Comparison of ENCODE assay signal across 37 cellular contexts in genomic region chr2:138497294-138497693, GRCh38.
"Had no signal": no experiment of that assay in that cellular context is flagged by ENCODE, and none has a peak within 500 bp of the region (broad histone marks: within the 10 kb centered on the region; RNA-seq: fewer than 3 reads in every experiment).

No MANE protein-coding gene starts in this region.

- DNase-seq: activated CD4-positive, alpha-beta memory T cell treated with anti-CD3 and anti-CD28 coated beads, Interleukin-2, amount 10 ng/mL, durations not matched to agents 7 days and 5 days; activated CD4-positive, alpha-beta T cell treated with anti-CD3 and anti-CD28 coated beads for 1 hour; activated CD4-positive, alpha-beta T cell treated with anti-CD3 and anti-CD28 coated beads for 36 hours; activated CD4-positive, alpha-beta T cell treated with anti-CD3 and anti-CD28 coated beads for 48 hours; activated CD4-positive, alpha-beta T cell treated with anti-CD3 and anti-CD28 coated beads, Interleukin-2, amount 10 ng/mL, durations not matched to agents 7 days and 5 days; activated CD4-positive, alpha-beta T cell treated with anti-CD3 and anti-CD28 coated beads, Interleukin-2, amount 50 U/mL, for 48 hours; activated CD4-positive, CD25-positive, alpha-beta regulatory T cell; activated CD8-positive, alpha-beta memory T cell treated with anti-CD3 and anti-CD28 coated beads for 24 hours; activated CD8-positive, alpha-beta memory T cell treated with anti-CD3 and anti-CD28 coated beads, Interleukin-2, amount 10 ng/mL, durations not matched to agents 7 days and 5 days; activated CD8-positive, alpha-beta memory T cell treated with anti-CD3 and anti-CD28 coated beads, Interleukin-2, amount 50 U/mL, for 48 hours; activated effector memory CD4-positive, alpha-beta T cell treated with Interleukin-2 at 50 U/mL for 16 hours; activated gamma-delta T cell; activated naive CD4-positive, alpha-beta T cell treated with anti-CD3 and anti-CD28 coated beads, Interleukin-2, amount 10 ng/mL, durations not matched to agents 7 days and 5 days; activated naive CD4-positive, alpha-beta T cell treated with Interleukin-2 at 50 U/mL for 16 hours; activated naive CD8-positive, alpha-beta T cell treated with anti-CD3 and anti-CD28 coated beads, Interleukin-2, amount 10 ng/mL, durations not matched to agents 7 days and 5 days; activated naive CD8-positive, alpha-beta T cell treated with anti-CD3 and anti-CD28 coated beads, Interleukin-2, amount 50 U/mL, for 24 hours; activated T-cell treated with anti-CD3 and anti-CD28 coated beads, Interleukin-2, amount 50 U/mL, for 4 hours; amygdala; anterior cingulate cortex; caudate nucleus; cerebellar nuclear complex; T-helper 1 cell; T-helper 2 cell; T-helper 9 cell had no signal

- H3K36me3 ChIP-seq: ascending aorta, cardiac muscle cell had no signal

- H3K27ac ChIP-seq: ascending aorta, cardiac muscle cell, VCaP had no signal

- H3K9me3 Mint-ChIP-seq: activated CD4-positive, alpha-beta memory T cell treated with anti-CD3 and anti-CD28 coated beads, Interleukin-2, amount 10 ng/mL, durations not matched to agents 7 days and 5 days; activated CD4-positive, alpha-beta T cell treated with anti-CD3 and anti-CD28 coated beads, Interleukin-2, amount 10 ng/mL, durations not matched to agents 7 days and 5 days; activated naive CD4-positive, alpha-beta T cell treated with anti-CD3 and anti-CD28 coated beads, Interleukin-2, amount 10 ng/mL, durations not matched to agents 7 days and 5 days; activated naive CD4-positive, alpha-beta T cell treated with anti-CD3 and anti-CD28 coated beads, Interleukin-2, amount 50 U/mL, for 24 hours; activated naive CD8-positive, alpha-beta T cell treated with anti-CD3 and anti-CD28 coated beads, Interleukin-2, amount 10 ng/mL, durations not matched to agents 7 days and 5 days; activated naive CD8-positive, alpha-beta T cell treated with anti-CD3 and anti-CD28 coated beads, Interleukin-2, amount 50 U/mL, for 24 hours; activated T-cell treated with anti-CD3 and anti-CD28 coated beads, Interleukin-2, amount 50 U/mL, for 4 hours; activated T-helper 2 cell treated with anti-CD3 and anti-CD28 coated beads, Interferon-gamma antibody, Interleukin-2, Interleukin-4, amounts not matched to agents 10 μg/mL and 5 μg/mL and 100 μg/mL, durations not matched to agents 14 hours and 24 hours and 36 hours; brain; central memory CD8-positive, alpha-beta T cell; T-helper 1 cell treated with Interleukin-12 subunit alpha and Interleukin-12 subunit beta and Interleukin-4 antibody, amounts not matched to agents 30 μg/mL and 1 μg/mL, for 36 hours; T-helper 2 cell treated with Interferon-gamma antibody and Interleukin-4, amounts not matched to agents 5 μg/mL and 100 μg/mL, for 36 hours had no signal

- H3K4me3 ChIP-seq: ascending aorta, cardiac muscle cell had no signal

- ATAC-seq: activated CD4-positive, alpha-beta T cell treated with anti-CD3 and anti-CD28 coated beads for 36 hours; activated CD4-positive, CD25-positive, alpha-beta regulatory T cell treated with anti-CD3 and anti-CD28 coated beads, Interleukin-2, amount 50 U/mL, for 24 hours; activated CD8-positive, alpha-beta memory T cell treated with anti-CD3 and anti-CD28 coated beads, Interleukin-2, amount 10 ng/mL, durations not matched to agents 7 days and 5 days; activated naive CD8-positive, alpha-beta T cell treated with anti-CD3 and anti-CD28 coated beads, Interleukin-2, amount 50 U/mL, for 24 hours; activated T-cell treated with anti-CD3 and anti-CD28 coated beads, Interleukin-2, amount 50 U/mL, for 4 hours had no signal

- H3K9me3 ChIP-seq: ascending aorta had no signal

- H3K27me3 Mint-ChIP-seq: activated CD4-positive, alpha-beta memory T cell treated with anti-CD3 and anti-CD28 coated beads, Interleukin-2, amount 10 ng/mL, durations not matched to agents 7 days and 5 days; activated CD4-positive, alpha-beta T cell treated with anti-CD3 and anti-CD28 coated beads for 36 hours; activated CD4-positive, alpha-beta T cell treated with anti-CD3 and anti-CD28 coated beads, Interleukin-2, amount 10 ng/mL, durations not matched to agents 7 days and 5 days; activated CD8-positive, alpha-beta memory T cell treated with anti-CD3 and anti-CD28 coated beads, Interleukin-2, amount 10 ng/mL, durations not matched to agents 7 days and 5 days; activated naive CD4-positive, alpha-beta T cell treated with anti-CD3 and anti-CD28 coated beads, Interleukin-2, amount 50 U/mL, for 24 hours; activated naive CD8-positive, alpha-beta T cell; activated naive CD8-positive, alpha-beta T cell treated with anti-CD3 and anti-CD28 coated beads, Interleukin-2, amount 10 ng/mL, durations not matched to agents 7 days and 5 days; activated naive CD8-positive, alpha-beta T cell treated with anti-CD3 and anti-CD28 coated beads, Interleukin-2, amount 50 U/mL, for 24 hours; central memory CD8-positive, alpha-beta T cell had no signal

- H3K36me3 Mint-ChIP-seq: activated naive CD8-positive, alpha-beta T cell; activated naive CD8-positive, alpha-beta T cell treated with anti-CD3 and anti-CD28 coated beads, Interleukin-2, amount 10 ng/mL, durations not matched to agents 7 days and 5 days; brain had no signal

- H3K27me3 ChIP-seq: ascending aorta, cardiac muscle cell had no signal

- H3K4me3 Mint-ChIP-seq: activated CD4-positive, alpha-beta memory T cell treated with anti-CD3 and anti-CD28 coated beads, Interleukin-2, amount 10 ng/mL, durations not matched to agents 7 days and 5 days; activated CD4-positive, alpha-beta T cell treated with anti-CD3 and anti-CD28 coated beads for 36 hours; activated CD4-positive, alpha-beta T cell treated with anti-CD3 and anti-CD28 coated beads, Interleukin-2, amount 10 ng/mL, durations not matched to agents 7 days and 5 days; activated CD8-positive, alpha-beta memory T cell treated with anti-CD3 and anti-CD28 coated beads, Interleukin-2, amount 10 ng/mL, durations not matched to agents 7 days and 5 days; activated naive CD4-positive, alpha-beta T cell treated with anti-CD3 and anti-CD28 coated beads, Interleukin-2, amount 10 ng/mL, durations not matched to agents 7 days and 5 days; activated naive CD4-positive, alpha-beta T cell treated with anti-CD3 and anti-CD28 coated beads, Interleukin-2, amount 50 U/mL, for 24 hours; activated naive CD8-positive, alpha-beta T cell; activated naive CD8-positive, alpha-beta T cell treated with anti-CD3 and anti-CD28 coated beads, Interleukin-2, amount 10 ng/mL, durations not matched to agents 7 days and 5 days; activated naive CD8-positive, alpha-beta T cell treated with anti-CD3 and anti-CD28 coated beads, Interleukin-2, amount 50 U/mL, for 24 hours; activated T-cell treated with anti-CD3 and anti-CD28 coated beads, Interleukin-2, amount 50 U/mL, for 4 hours; central memory CD8-positive, alpha-beta T cell; T-helper 1 cell treated with Interleukin-12 subunit alpha and Interleukin-12 subunit beta and Interleukin-4 antibody, amounts not matched to agents 30 μg/mL and 1 μg/mL, for 36 hours; T-helper 2 cell treated with Interferon-gamma antibody and Interleukin-4, amounts not matched to agents 5 μg/mL and 100 μg/mL, for 36 hours had no signal

- H3K27ac Mint-ChIP-seq: activated CD4-positive, alpha-beta memory T cell treated with anti-CD3 and anti-CD28 coated beads, Interleukin-2, amount 10 ng/mL, durations not matched to agents 7 days and 5 days; activated CD4-positive, alpha-beta T cell treated with anti-CD3 and anti-CD28 coated beads for 36 hours; activated CD4-positive, alpha-beta T cell treated with anti-CD3 and anti-CD28 coated beads, Interleukin-2, amount 10 ng/mL, durations not matched to agents 7 days and 5 days; activated CD8-positive, alpha-beta memory T cell treated with anti-CD3 and anti-CD28 coated beads, Interleukin-2, amount 10 ng/mL, durations not matched to agents 7 days and 5 days; activated naive CD4-positive, alpha-beta T cell treated with anti-CD3 and anti-CD28 coated beads, Interleukin-2, amount 10 ng/mL, durations not matched to agents 7 days and 5 days; activated naive CD4-positive, alpha-beta T cell treated with anti-CD3 and anti-CD28 coated beads, Interleukin-2, amount 50 U/mL, for 24 hours; activated naive CD8-positive, alpha-beta T cell; activated naive CD8-positive, alpha-beta T cell treated with anti-CD3 and anti-CD28 coated beads, Interleukin-2, amount 10 ng/mL, durations not matched to agents 7 days and 5 days; activated naive CD8-positive, alpha-beta T cell treated with anti-CD3 and anti-CD28 coated beads, Interleukin-2, amount 50 U/mL, for 24 hours; activated T-helper 2 cell treated with anti-CD3 and anti-CD28 coated beads, Interferon-gamma antibody, Interleukin-2, Interleukin-4, amounts not matched to agents 10 μg/mL and 5 μg/mL and 100 μg/mL, durations not matched to agents 14 hours and 24 hours and 36 hours; brain; T-helper 1 cell treated with Interleukin-12 subunit alpha and Interleukin-12 subunit beta and Interleukin-4 antibody, amounts not matched to agents 30 μg/mL and 1 μg/mL, for 36 hours; T-helper 2 cell treated with Interferon-gamma antibody and Interleukin-4, amounts not matched to agents 5 μg/mL and 100 μg/mL, for 36 hours had no signal

- FAIRE-seq: bronchial epithelial cell, TTC549 had no signal
